16 cellular contexts compared by ENCODE assay signal in the genomic region with DNA sequence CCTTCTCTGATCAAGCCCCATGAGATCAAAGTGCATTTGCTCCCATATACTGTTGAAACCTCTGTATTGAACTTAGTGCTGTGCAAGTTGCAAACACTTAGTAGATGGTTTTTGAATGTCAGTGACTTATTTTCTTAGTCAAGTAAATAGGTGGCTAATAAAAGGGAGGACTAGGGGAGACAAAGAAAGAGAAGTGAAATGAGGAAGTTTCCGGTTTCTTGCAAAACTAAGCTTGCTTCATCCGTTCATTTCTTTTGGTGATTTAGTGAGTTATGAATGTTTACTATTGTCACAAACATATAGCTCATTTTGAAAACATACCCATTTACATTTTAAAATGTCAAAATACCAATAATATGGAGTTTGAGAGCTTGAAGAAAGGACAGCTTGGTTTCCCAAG. TPM values are rescaled to one million over a fixed set of nuclear protein-coding genes. Genes with fewer than 3 reads are reported as not detected.
"Had no signal": no experiment of that assay in that cellular context is flagged by ENCODE, and none has a peak within 500 bp of the region (broad histone marks: within the 10 kb centered on the region; RNA-seq: fewer than 3 reads in every experiment).

No MANE protein-coding gene starts in this region.

- DNase-seq: activated naive CD8-positive, alpha-beta T cell treated with anti-CD3 and anti-CD28 coated beads, Interleukin-2, amount 10 ng/mL, durations not matched to agents 7 days and 5 days; brain microvascular endothelial cell; effector memory CD8-positive, alpha-beta T cell; foreskin melanocyte; head of caudate nucleus; immature natural killer cell; mesendoderm; natural killer cell; posterior cingulate gyrus; retina; stimulated activated naive B cell treated with anti-CD40 and anti-IgM and Interleukin-4, amounts not matched to agents 10 μg/mL and 1 μg/mL and 100 μg/mL, for 72 hours; substantia nigra; T-helper 9 cell; transverse colon had no signal

- H3K27me3 ChIP-seq: brain microvascular endothelial cell, transverse colon had no signal

- H3K4me3 ChIP-seq: transverse colon had no signal

- H3K9me3 ChIP-seq: transverse colon had no signal

- H3K36me3 ChIP-seq: brain microvascular endothelial cell, transverse colon had no signal

- H3K27ac ChIP-seq: brain microvascular endothelial cell, transverse colon had no signal

RNA-seq across cellular contexts. Expression of gene ADAMTS5, which starts 23.0 kb away (rescaled TPM):
- total RNA-seq: activated CD8-positive, alpha-beta memory T cell treated with anti-CD3 and anti-CD28 coated beads for 36 hours; activated naive CD8-positive, alpha-beta T cell treated with anti-CD3 and anti-CD28 coated beads, Interleukin-2, amount 10 ng/mL, durations not matched to agents 7 days and 5 days; activated T-helper 1 cell treated with anti-CD3 and anti-CD28 coated beads, Interleukin-12 subunit alpha, Interleukin-12 subunit beta, Interleukin-2, Interleukin-4 antibody, amounts not matched to agents 30 ng/mL and 10 ng/mL and 1 ng/mL, durations not matched to agents 14 hours and 24 hours and 36 hours had no signal
